In the genomic region with DNA sequence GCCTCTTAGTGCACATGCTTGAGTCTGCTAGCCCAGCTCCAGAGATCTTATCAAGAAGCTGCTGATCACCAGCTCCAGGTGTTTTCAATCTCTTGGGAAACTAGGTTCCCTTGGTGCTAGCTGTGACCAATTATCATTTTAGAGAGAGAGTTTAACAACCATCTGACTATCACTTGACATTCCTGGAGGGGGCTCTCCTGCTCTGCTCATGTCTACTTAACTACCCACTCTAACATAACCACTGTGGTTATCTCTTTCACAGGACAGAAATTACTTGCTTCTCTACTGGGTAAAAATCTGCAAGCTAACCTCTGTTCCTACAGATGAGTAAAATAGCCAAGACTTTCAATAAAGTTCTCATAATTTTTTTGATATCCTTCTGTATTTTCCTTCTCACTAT, we compare ENCODE assay signal across 13 cellular contexts.
A peak's percentile ranks its signal among the peaks of the same experiment; 100 is the strongest.
DNase-seq lines count a peak whose midpoint lies in the region; ATAC-seq and FAIRE-seq lines count a peak whose summit lies in the region.
"Had no signal": no experiment of that assay in that cellular context is flagged by ENCODE, and none has a peak within 500 bp of the region (broad histone marks: within the 10 kb centered on the region; RNA-seq: fewer than 3 reads in every experiment).

No MANE protein-coding gene starts in this region.

- peaks cover 11% of the 10 kb centered on the region for H3K4me1 Mint-ChIP-seq in activated naive CD4-positive, alpha-beta T cell treated with anti-CD3 and anti-CD28 coated beads for 36 hours (ENCODE audit: low read depth)
- H3K4me1 Mint-ChIP-seq in naive thymus-derived CD8-positive, alpha-beta T cell: no peaks in the 10 kb centered on the region

- H3K4me1 ChIP-seq in small intestine (ENCODE audit: control insufficient read depth in 2 of 2, insufficient read depth in 1 of 2, low read depth in 1 of 2, low read length in 1 of 2): no peaks in the 10 kb centered on the region
- H3K4me1 ChIP-seq: BLaER1 treated with 17β-estradiol and CSF1 and Interleukin-3, amounts not matched to agents 10 nM and 100 nM; left lung had no signal

- no peak overlapping the region for H3K27ac ChIP-seq in small intestine (ENCODE audit: low read depth in 1 of 2, low read length in 1 of 2)
- H3K27ac ChIP-seq: BLaER1 treated with 17β-estradiol and CSF1 and Interleukin-3, amounts not matched to agents 10 nM and 100 nM; left lung; thoracic aorta had no signal

- no peak overlapping the region for H3K27ac Mint-ChIP-seq in activated naive CD4-positive, alpha-beta T cell treated with anti-CD3 and anti-CD28 coated beads for 36 hours
- H3K27ac Mint-ChIP-seq in naive thymus-derived CD8-positive, alpha-beta T cell: no peak overlapping the region

- FAIRE-seq in small intestine (lab: Jason Lieb, UNC): no peak
- FAIRE-seq: RCC 7860 had no signal

- H3K27me3 ChIP-seq in small intestine (ENCODE audit: control insufficient read depth in 2 of 2, insufficient read depth in 2 of 2, low read length in 2 of 2): no peaks in the 10 kb centered on the region
- H3K27me3 ChIP-seq: BLaER1 treated with 17β-estradiol and CSF1 and Interleukin-3, amounts not matched to agents 10 nM and 100 nM; left lung had no signal

- ATAC-seq in HG02759 (IDR thresholded peaks at IDR 0.05; ENCODE audit: unreplicated experiment) (peak; percentile 75), HG02938 (IDR thresholded peaks at IDR 0.05; ENCODE audit: unreplicated experiment) (no peak)
- ATAC-seq in naive thymus-derived CD8-positive, alpha-beta T cell: peak; percentile 46 to 70
- ATAC-seq: left lung had no signal

- no peaks in the 10 kb centered on the region for H3K36me3 ChIP-seq in small intestine (ENCODE audit: control insufficient read depth in 2 of 2, insufficient read depth in 2 of 2, low read length in 2 of 2)
- H3K36me3 ChIP-seq: BLaER1 treated with 17β-estradiol and CSF1 and Interleukin-3, amounts not matched to agents 10 nM and 100 nM; left lung; thoracic aorta had no signal

- no peak overlapping the region for H3K4me3 Mint-ChIP-seq in activated naive CD4-positive, alpha-beta T cell treated with anti-CD3 and anti-CD28 coated beads for 36 hours
- no peak overlapping the region for H3K4me3 Mint-ChIP-seq in naive thymus-derived CD8-positive, alpha-beta T cell

- no peaks in the 10 kb centered on the region for H3K36me3 Mint-ChIP-seq in activated naive CD4-positive, alpha-beta T cell treated with anti-CD3 and anti-CD28 coated beads for 36 hours (ENCODE audit: low read depth)
- H3K36me3 Mint-ChIP-seq in naive thymus-derived CD8-positive, alpha-beta T cell: no peaks in the 10 kb centered on the region

- POLR2A ChIA-PET in naive thymus-derived CD8-positive, alpha-beta T cell (lab: Charles Lee): no interaction called here

- H3K27me3 Mint-ChIP-seq in activated naive CD4-positive, alpha-beta T cell treated with anti-CD3 and anti-CD28 coated beads for 36 hours (ENCODE audit: low read depth): no peaks in the 10 kb centered on the region
- H3K27me3 Mint-ChIP-seq in naive thymus-derived CD8-positive, alpha-beta T cell: no peaks in the 10 kb centered on the region

- intact Hi-C loops in activated naive CD4-positive, alpha-beta T cell treated with anti-CD3 and anti-CD28 coated beads for 36 hours (cut with micrococcal nuclease): loop anchor here (1.0 to 5.0 kb wide), 3 partner anchors 173 to 1937 kb away; a partner anchor contains a TSS

- H3K4me3 ChIP-seq in small intestine (ENCODE audit: low read depth in 1 of 2, low read length in 2 of 2): no peak overlapping the region
- H3K4me3 ChIP-seq: BLaER1 treated with 17β-estradiol and CSF1 and Interleukin-3, amounts not matched to agents 10 nM and 100 nM; left lung; smooth muscle cell; thoracic aorta had no signal

- CTCF ChIA-PET in activated naive CD4-positive, alpha-beta T cell treated with anti-CD3 and anti-CD28 coated beads for 36 hours (lab: Charles Lee): interaction anchor here (0.7 to 1.2 kb wide), 2 partner anchors 13 to 608 kb away, joined by 3 to 5 read pairs; no protein-coding TSS in a partner anchor

- no peaks in the 10 kb centered on the region for H3K9me3 ChIP-seq in small intestine (ENCODE audit: control insufficient read depth, low read depth)
- H3K9me3 ChIP-seq: left lung, thoracic aorta had no signal

- H3K9me3 Mint-ChIP-seq in activated naive CD4-positive, alpha-beta T cell treated with anti-CD3 and anti-CD28 coated beads for 36 hours: peaks cover 6% of the 10 kb centered on the region
- peaks cover 0 to 5% (median 0%) of the 10 kb centered on the region in 9 donors for H3K9me3 Mint-ChIP-seq in naive thymus-derived CD8-positive, alpha-beta T cell

- DNase-seq in activated naive CD4-positive, alpha-beta T cell treated with anti-CD3 and anti-CD28 coated beads for 36 hours: peak; percentile 7
- no peak for DNase-seq in activated naive CD4-positive, alpha-beta T cell treated with Interleukin-2 at 50 U/mL for 16 hours
- DNase-seq in SHP77 treated with DMSO at 0.1 percent for 48 hours (lab: John Stamatoyannopoulos, UW) (peak; percentile 26), small intestine (no peak), NOMO-1 treated with dmso at 0.1 percent for 144 hours (lab: John Stamatoyannopoulos, UW; ENCODE audit: unreplicated experiment) (no peak)
- DNase-seq in naive thymus-derived CD8-positive, alpha-beta T cell: no peak
- DNase-seq: left lung had no signal

Comparison
In these comparisons a context has a peak if more than half of its experiments do, and no peak if none do; other contexts are left out.
1. DNase-seq: peak in activated naive CD4-positive, alpha-beta T cell treated with anti-CD3 and anti-CD28 coated beads for 36 hours (single experiment) and SHP77 treated with DMSO at 0.1 percent for 48 hours (single experiment); none in activated naive CD4-positive, alpha-beta T cell treated with Interleukin-2 at 50 U/mL for 16 hours (single experiment), naive thymus-derived CD8-positive, alpha-beta T cell (0 of 10), small intestine (single experiment) and NOMO-1 treated with dmso at 0.1 percent for 144 hours (single experiment).